In genomic region chr11:59174664-59175033, GRCh38 we compare ENCODE assay signal across 11 cellular contexts. TPM values are rescaled to one million over a fixed set of nuclear protein-coding genes. Genes with fewer than 3 reads are reported as not detected.
A peak's percentile ranks its signal among the peaks of the same experiment; 100 is the strongest.
DNase-seq lines count a peak whose midpoint lies in the region; ATAC-seq, FAIRE-seq and TF ChIP-seq lines count a peak whose summit lies in the region.
"Had no signal": no experiment of that assay in that cellular context is flagged by ENCODE, and none has a peak within 500 bp of the region (broad histone marks: within the 10 kb centered on the region; RNA-seq: fewer than 3 reads in every experiment).

No MANE protein-coding gene starts in this region.

- no peak for ATAC-seq in CD8-positive, alpha-beta T cell
- no peak for ATAC-seq in HG02623 (IDR thresholded peaks at IDR 0.05; ENCODE audit: unreplicated experiment)
- ATAC-seq: K562 had no signal

- peaks cover 7% of the 10 kb centered on the region for H3K36me3 ChIP-seq in neutrophil
- H3K36me3 ChIP-seq in CD8-positive, alpha-beta T cell (ENCODE audit: insufficient read depth, low read length): no peaks in the 10 kb centered on the region
- H3K36me3 ChIP-seq: tibial artery had no signal

- POLR2A ChIA-PET in CD8-positive, alpha-beta T cell (lab: Charles Lee): no interaction called here

- no peak for TF ChIP-seq CTCF in fibroblast of pulmonary artery (IDR thresholded peaks at IDR 0.05; ENCODE audit: low read length, missing control alignments)
- TF ChIP-seq CTCF in neutrophil (IDR thresholded peaks at IDR 0.05): no peak
- TF ChIP-seq CTCF in CD8-positive, alpha-beta T cell (IDR thresholded peaks at IDR 0.05): no peak

- H3K27me3 ChIP-seq in neutrophil: peaks cover 35% of the 10 kb centered on the region
- H3K27me3 ChIP-seq in CD8-positive, alpha-beta T cell (ENCODE audit: insufficient read depth, low read length): no peaks in the 10 kb centered on the region
- H3K27me3 ChIP-seq: tibial artery had no signal

- no peak overlapping the region for H3K4me3 Mint-ChIP-seq in CD8-positive, alpha-beta T cell

- DNase-seq in ELF-1 (ENCODE audit: low read depth, low spot score) (peak; percentile 77), RCC 7860 (ENCODE audit: low spot score) (peak; percentile 55), fibroblast of pulmonary artery (ENCODE audit: low read depth) (peak; percentile 14), NCI-H1930 (lab: John Stamatoyannopoulos, UW) (no peak), NCI-H524 treated with DMSO at 0.1 percent for 48 hours (lab: John Stamatoyannopoulos, UW) (no peak)
- DNase-seq in CD8-positive, alpha-beta T cell: no peak
- DNase-seq: activated gamma-delta T cell, tibial artery had no signal

- peaks cover 6% of the 10 kb centered on the region for H3K27me3 Mint-ChIP-seq in CD8-positive, alpha-beta T cell (ENCODE audit: low read depth)

- H3K27ac Mint-ChIP-seq in CD8-positive, alpha-beta T cell: no peak overlapping the region

- peaks cover 23 to 26% of the 10 kb centered on the region in 2 experiments for H3K4me1 ChIP-seq in neutrophil (ENCODE audit: control insufficient read depth in 1 of 2, insufficient read depth in 1 of 2, low read depth in 1 of 2, low read length in 1 of 2)
- peaks cover 9% of the 10 kb centered on the region for H3K4me1 ChIP-seq in CD8-positive, alpha-beta T cell (ENCODE audit: insufficient read depth, low read length)

- intact Hi-C loops in CD8-positive, alpha-beta T cell (cut with DNase I, micrococcal nuclease): loop anchor here in 1 of 2 experiments (5.0 to 10.0 kb wide), 3 partner anchors 383 to 630 kb away; partner anchors contain the start of gene STX3

- CTCF ChIA-PET in CD8-positive, alpha-beta T cell (lab: Charles Lee): interaction anchor here (0.8 to 6.1 kb wide), 6 partner anchors 12 to 35 kb away, joined by 3 to 102 read pairs (median 4); no protein-coding TSS in a partner anchor

- H3K27ac ChIP-seq in neutrophil: peak overlapping the region; percentile 13
- H3K27ac ChIP-seq in CD8-positive, alpha-beta T cell (ENCODE audit: low read depth, low read length): no peak overlapping the region
- H3K27ac ChIP-seq: tibial artery had no signal

- H3K36me3 Mint-ChIP-seq in CD8-positive, alpha-beta T cell: peaks cover 3% of the 10 kb centered on the region

- peaks cover 11% of the 10 kb centered on the region for H3K4me1 Mint-ChIP-seq in CD8-positive, alpha-beta T cell (ENCODE audit: low read depth)

- no peaks in the 10 kb centered on the region for H3K9me3 Mint-ChIP-seq in CD8-positive, alpha-beta T cell

- FAIRE-seq in RCC 7860 (lab: Jason Lieb, UNC): no peak
- FAIRE-seq: K562 had no signal

- H3K9me3 ChIP-seq in neutrophil: no peaks in the 10 kb centered on the region
- no peaks in the 10 kb centered on the region for H3K9me3 ChIP-seq in CD8-positive, alpha-beta T cell (ENCODE audit: low read length)
- H3K9me3 ChIP-seq: tibial artery had no signal

- H3K4me3 ChIP-seq in fibroblast of pulmonary artery (replicated peaks; ENCODE audit: low read depth, low read length): no peak overlapping the region
- no peak overlapping the region for H3K4me3 ChIP-seq in neutrophil (ENCODE audit: low read depth in 1 of 2, low read length in 1 of 2)
- H3K4me3 ChIP-seq in CD8-positive, alpha-beta T cell (ENCODE audit: low read depth, low read length): no peak overlapping the region
- H3K4me3 ChIP-seq: K562, tibial artery had no signal

RNA-seq across cellular contexts. Expression of gene DTX4, which starts 2.7 kb away (rescaled TPM):
- total RNA-seq in CD8-positive, alpha-beta T cell: under 1 TPM; 0.68 to 0.97 TPM

RNA-seq across cellular contexts. Expression of gene FAM111A, which starts 32.0 kb away (rescaled TPM):
- 10 to 100 TPM; 23.3 to 33.4 TPM for total RNA-seq in CD8-positive, alpha-beta T cell

RNA-seq across cellular contexts. Expression of gene MPEG1, which starts 38.1 kb away (rescaled TPM):
- total RNA-seq in CD8-positive, alpha-beta T cell: under 1 TPM; 0.64 to 0.65 TPM

Comparison
In these comparisons a context has a peak if more than half of its experiments do, and no peak if none do; other contexts are left out.
1. DNase-seq: peak in ELF-1 (single experiment), RCC 7860 (single experiment) and fibroblast of pulmonary artery (single experiment); none in CD8-positive, alpha-beta T cell (0 of 7), NCI-H1930 (0 of 2) and NCI-H524 treated with DMSO at 0.1 percent for 48 hours (single experiment).